Comparison of ENCODE assay signal across 1 cellular context in the genomic region with DNA sequence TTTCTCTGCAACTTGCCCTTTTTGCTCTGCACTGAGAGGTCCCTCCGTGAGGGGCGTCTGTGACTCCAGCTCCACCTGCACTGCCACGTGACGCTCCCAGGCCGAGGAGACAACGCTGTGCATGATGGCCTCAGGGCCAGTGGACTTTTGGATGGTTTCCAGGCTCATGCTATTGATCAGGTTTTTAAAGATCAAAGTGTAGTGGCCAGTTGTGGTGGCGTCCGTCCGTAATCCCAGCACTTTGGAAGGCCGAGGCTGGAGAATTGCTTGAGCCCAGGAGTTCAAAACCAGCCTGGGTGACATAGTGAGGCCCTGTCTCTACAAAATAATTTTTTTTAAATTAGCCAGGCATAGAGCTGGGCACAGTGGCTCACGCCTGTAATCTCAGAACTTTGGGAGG.
TF ChIP-seq lines count a peak whose summit lies in the region.

No MANE protein-coding gene starts in this region.

TF ChIP-seq in HepG2, 621 proteins besides CTCF, POLR2A, EP300 and RAD21 (continued from another document and continues in another):
- no peak for TF ChIP-seq ZXDC (CRISPR knock-in tag; IDR thresholded peaks at IDR 0.05)
- TF ChIP-seq ZNF678 (CRISPR knock-in tag; IDR thresholded peaks at IDR 0.05) = no peak
- no peak for TF ChIP-seq CENPT (CRISPR knock-in tag; IDR thresholded peaks at IDR 0.05; ENCODE audit: low read depth)
- peak; percentile 54; the same call in 1 of the 2 replicates for TF ChIP-seq SMAD1 (CRISPR knock-in tag; IDR thresholded peaks at IDR 0.05; ENCODE audit: borderline replicate concordance, low read depth)
- peak; percentile 80; the same call in 1 of the 2 replicates for TF ChIP-seq DPF2 (CRISPR knock-in tag; IDR thresholded peaks at IDR 0.05; ENCODE audit: borderline replicate concordance, low read depth)
- peak; percentile 79 for TF ChIP-seq ZNF574 (CRISPR knock-in tag; IDR thresholded peaks at IDR 0.05)
- no peak for TF ChIP-seq ZNF256 (CRISPR knock-in tag; conservative IDR thresholded peaks at IDR 0.05)
- peak; percentile 51; the same call in 1 of the 2 replicates for TF ChIP-seq KDM2A (CRISPR knock-in tag; IDR thresholded peaks at IDR 0.05; ENCODE audit: borderline replicate concordance, low read depth)
- TF ChIP-seq ZNF143 (CRISPR knock-in tag; IDR thresholded peaks at IDR 0.05) = peak; percentile 70; the same call in 1 of the 2 replicates
- TF ChIP-seq ZMYM3 (CRISPR knock-in tag; IDR thresholded peaks at IDR 0.05) = peak; percentile 96
- no peak for TF ChIP-seq RFX5 (IDR thresholded peaks at IDR 0.05; ENCODE audit: low read depth, low read length)
- TF ChIP-seq KDM5A (IDR thresholded peaks at IDR 0.05; ENCODE audit: borderline replicate concordance, low read length) = no peak
- TF ChIP-seq, protein P1, sequence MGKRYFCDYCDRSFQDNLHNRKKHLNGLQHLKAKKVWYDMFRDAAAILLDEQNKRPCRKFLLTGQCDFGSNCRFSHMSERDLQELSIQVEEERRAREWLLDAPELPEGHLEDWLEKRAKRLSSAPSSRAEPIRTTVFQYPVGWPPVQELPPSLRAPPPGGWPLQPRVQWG (CRISPR knock-in tag; IDR thresholded peaks at IDR 0.05; ENCODE audit: borderline replicate concordance, low read depth) = no peak
- TF ChIP-seq ZNF597 (CRISPR knock-in tag; IDR thresholded peaks at IDR 0.05) = no peak
- no peak for TF ChIP-seq ZNF839 (CRISPR knock-in tag; IDR thresholded peaks at IDR 0.05; ENCODE audit: borderline replicate concordance)
- TF ChIP-seq ZMAT3 (CRISPR knock-in tag; conservative IDR thresholded peaks at IDR 0.05) = peak; percentile 81; the same call in 1 of the 2 replicates
- TF ChIP-seq TCF7 (IDR thresholded peaks at IDR 0.05; ENCODE audit: low read depth) = peak; percentile 89
- no peak for TF ChIP-seq ATF7 (IDR thresholded peaks at IDR 0.05)
- TF ChIP-seq ATF7 (CRISPR knock-in tag; IDR thresholded peaks at IDR 0.05) = no peak
- no peak for TF ChIP-seq KLF9 (CRISPR knock-in tag; IDR thresholded peaks at IDR 0.05; ENCODE audit: low read depth)
- no peak for TF ChIP-seq RFXANK (CRISPR knock-in tag; IDR thresholded peaks at IDR 0.05)
- TF ChIP-seq SIN3A (IDR thresholded peaks at IDR 0.05; ENCODE audit: borderline replicate concordance, low read depth, low read length) = no peak; the same call in 1 of the 2 replicates
- TF ChIP-seq RELA (CRISPR knock-in tag; IDR thresholded peaks at IDR 0.05) = no peak
- TF ChIP-seq ZFP82 (CRISPR knock-in tag; IDR thresholded peaks at IDR 0.05; ENCODE audit: borderline replicate concordance) = no peak
- TF ChIP-seq HOMEZ (CRISPR knock-in tag; IDR thresholded peaks at IDR 0.05; ENCODE audit: low read depth) = 0 out of 2 replicates have a peak, but pooled peaks have one; percentile 22
- no peak for TF ChIP-seq MAZ (IDR thresholded peaks at IDR 0.05; ENCODE audit: borderline replicate concordance, low read depth, low read length)
- TF ChIP-seq MAZ (CRISPR knock-in tag; IDR thresholded peaks at IDR 0.05; ENCODE audit: low read depth) = 0 out of 2 replicates have a peak, but pooled peaks have one; percentile 37
- no peak for TF ChIP-seq ZNF75D (CRISPR knock-in tag; IDR thresholded peaks at IDR 0.05; ENCODE audit: borderline replicate concordance)
- no peak for TF ChIP-seq RFX3 (CRISPR knock-in tag; IDR thresholded peaks at IDR 0.05)
- peak; percentile 86 for TF ChIP-seq RXRB (CRISPR knock-in tag; IDR thresholded peaks at IDR 0.05; ENCODE audit: borderline replicate concordance)
- peak; percentile 78 for TF ChIP-seq NCOA2 (CRISPR knock-in tag; IDR thresholded peaks at IDR 0.05)
- no peak for TF ChIP-seq IRX3 (CRISPR knock-in tag; IDR thresholded peaks at IDR 0.05; ENCODE audit: borderline replicate concordance, low read depth)
- TF ChIP-seq PHF21A (CRISPR knock-in tag; IDR thresholded peaks at IDR 0.05) = peak; percentile 87
- TF ChIP-seq ZBTB3 (CRISPR knock-in tag; IDR thresholded peaks at IDR 0.05; ENCODE audit: borderline replicate concordance, low read depth) = no peak
- no peak for TF ChIP-seq ATF4 (CRISPR knock-in tag; IDR thresholded peaks at IDR 0.05)
- TF ChIP-seq ZNF607 (CRISPR knock-in tag; IDR thresholded peaks at IDR 0.05; ENCODE audit: borderline replicate concordance) = 0 out of 2 replicates have a peak, but pooled peaks have one; percentile 48
- no peak for TF ChIP-seq KMT2A (CRISPR knock-in tag; IDR thresholded peaks at IDR 0.05)
- TF ChIP-seq TBX2 (CRISPR knock-in tag; IDR thresholded peaks at IDR 0.05; ENCODE audit: borderline replicate concordance) = peak; percentile 81
- no peak for TF ChIP-seq BATF2 (CRISPR knock-in tag; IDR thresholded peaks at IDR 0.05)
- no peak for TF ChIP-seq ZNF776 (CRISPR knock-in tag; IDR thresholded peaks at IDR 0.05)
- TF ChIP-seq PHF8 (CRISPR knock-in tag; IDR thresholded peaks at IDR 0.05) = no peak
- TF ChIP-seq THAP8 (CRISPR knock-in tag; IDR thresholded peaks at IDR 0.05; ENCODE audit: borderline replicate concordance) = no peak
- TF ChIP-seq PRDM15 (CRISPR knock-in tag; IDR thresholded peaks at IDR 0.05) = peak; percentile 58; the same call in 1 of the 2 replicates
- TF ChIP-seq FOXP4 (CRISPR knock-in tag; IDR thresholded peaks at IDR 0.05) = peak; percentile 80
